In genomic region chr5:155460501-155460931, GRCh38 we compare ENCODE assay signal across 1 cellular context.
A peak's percentile ranks its signal among the peaks of the same experiment; 100 is the strongest.
TF ChIP-seq lines count a peak whose summit lies in the region.

No MANE protein-coding gene starts in this region.

TF ChIP-seq in HepG2, 621 proteins besides CTCF, POLR2A, EP300 and RAD21 (continued from another document and continues in another):
- TF ChIP-seq ZHX1 (CRISPR knock-in tag; IDR thresholded peaks at IDR 0.05; ENCODE audit: low read depth) (no peak), ZNF276 (CRISPR knock-in tag; IDR thresholded peaks at IDR 0.05; ENCODE audit: low read depth) (no peak), SOX13 (IDR thresholded peaks at IDR 0.05) (peak; percentile 46; the same call in 1 of the 2 replicates), SOX13 (CRISPR knock-in tag; conservative IDR thresholded peaks at IDR 0.05 in 1 of 2, IDR thresholded peaks at IDR 0.05 in 1 of 2) (peak in 1 of 2 experiments; percentile 89; a peak in 2 of 4 replicates), ZNF407 (CRISPR knock-in tag; IDR thresholded peaks at IDR 0.05; ENCODE audit: not compliant biosample characterization) (no peak), ZNF564 (CRISPR knock-in tag; IDR thresholded peaks at IDR 0.05) (no peak), ZBTB37 (CRISPR knock-in tag; IDR thresholded peaks at IDR 0.05) (no peak), TEF (CRISPR knock-in tag; IDR thresholded peaks at IDR 0.05) (no peak), DMAP1 (CRISPR knock-in tag; IDR thresholded peaks at IDR 0.05) (peak; percentile 34; the same call in 1 of the 2 replicates), ZNF331 (CRISPR knock-in tag; IDR thresholded peaks at IDR 0.05) (no peak), ZFP36L2 (CRISPR knock-in tag; IDR thresholded peaks at IDR 0.05) (no peak), ETS1 (CRISPR knock-in tag; IDR thresholded peaks at IDR 0.05) (no peak), NR1H2 (CRISPR knock-in tag; IDR thresholded peaks at IDR 0.05; ENCODE audit: borderline replicate concordance, low read depth) (no peak), ZNF879 (CRISPR knock-in tag; IDR thresholded peaks at IDR 0.05) (no peak), YEATS4 (CRISPR knock-in tag; IDR thresholded peaks at IDR 0.05; ENCODE audit: borderline replicate concordance) (peak; percentile 64; the same call in 1 of the 2 replicates), NFIC (IDR thresholded peaks at IDR 0.05; ENCODE audit: low read length) (peak; percentile 100), TBX2 (CRISPR knock-in tag; IDR thresholded peaks at IDR 0.05; ENCODE audit: borderline replicate concordance) (peak; percentile 93), SIX1 (CRISPR knock-in tag; IDR thresholded peaks at IDR 0.05; ENCODE audit: borderline replicate concordance) (peak; percentile 45; the same call in 1 of the 2 replicates), ZNF605 (CRISPR knock-in tag; IDR thresholded peaks at IDR 0.05) (no peak), TAF15 (IDR thresholded peaks at IDR 0.05; ENCODE audit: low read depth, low read length, poor library complexity, severe bottlenecking) (no peak), CERS6 (CRISPR knock-in tag; IDR thresholded peaks at IDR 0.05) (no peak), MAFK (conservative IDR thresholded peaks at IDR 0.05 in 1 of 2, IDR thresholded peaks at IDR 0.05 in 1 of 2; ENCODE audit: low read length in 2 of 2) (peak; percentile 99), SATB2 (CRISPR knock-in tag; IDR thresholded peaks at IDR 0.05) (no peak), CREB3 (CRISPR knock-in tag; IDR thresholded peaks at IDR 0.05) (no peak), HIC2 (CRISPR knock-in tag; IDR thresholded peaks at IDR 0.05; ENCODE audit: low read depth) (no peak), NFRKB (IDR thresholded peaks at IDR 0.05) (no peak), HNRNPK (IDR thresholded peaks at IDR 0.05; ENCODE audit: low read depth, low read length, poor library complexity, severe bottlenecking) (no peak), TP53 (CRISPR knock-in tag; conservative IDR thresholded peaks at IDR 0.05) (no peak), ZSCAN30 (CRISPR knock-in tag; IDR thresholded peaks at IDR 0.05) (no peak), AGO2 (optimal IDR thresholded peaks at IDR 0.05; ENCODE audit: low read depth, low read length) (no peak), THAP11 (CRISPR knock-in tag; IDR thresholded peaks at IDR 0.05) (peak; percentile 67), ZNF30 (CRISPR knock-in tag; IDR thresholded peaks at IDR 0.05) (no peak), MED1 (CRISPR knock-in tag; IDR thresholded peaks at IDR 0.05) (peak; percentile 81), ZNF766 (CRISPR knock-in tag; IDR thresholded peaks at IDR 0.05; ENCODE audit: borderline replicate concordance) (no peak), SRSF4 (IDR thresholded peaks at IDR 0.05; ENCODE audit: low read depth, low read length, poor library complexity, severe bottlenecking) (no peak), ATAD3A (CRISPR knock-in tag; IDR thresholded peaks at IDR 0.05) (no peak)
